Comparison of ENCODE assay signal across 8 cellular contexts in the genomic region with DNA sequence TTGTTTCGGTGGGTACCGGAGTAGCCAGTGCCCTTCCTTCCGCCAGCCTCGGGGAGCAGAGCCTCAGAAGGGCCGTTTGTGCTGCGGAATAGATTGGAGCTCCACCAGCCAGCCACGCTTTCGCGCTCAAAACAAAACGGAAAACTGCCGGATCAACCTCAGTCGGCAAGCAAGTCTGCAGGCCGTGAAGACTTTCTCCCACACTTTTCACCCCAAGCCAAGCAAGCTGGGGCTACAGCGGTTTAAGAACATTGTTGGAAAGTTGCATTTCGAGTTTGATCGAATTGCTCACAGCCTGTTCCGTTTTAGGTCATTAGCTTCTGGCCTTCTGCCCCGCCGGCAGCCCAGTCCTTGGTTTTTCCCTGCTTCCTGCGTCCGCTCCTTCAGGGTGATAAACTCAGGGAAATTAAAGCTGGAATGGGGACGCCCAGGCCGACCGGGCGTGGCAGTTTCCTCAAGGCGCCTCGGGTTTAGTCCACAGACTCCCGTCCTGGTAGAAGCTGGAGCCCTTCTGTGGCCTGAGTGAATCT. TPM values are rescaled to one million over a fixed set of nuclear protein-coding genes. Genes with fewer than 3 reads are reported as not detected.
DNase-seq lines count a peak whose midpoint lies in the region; ATAC-seq lines count a peak whose summit lies in the region.

No MANE protein-coding gene starts in this region.

- peaks cover 29% of the 10 kb centered on the region for H3K4me1 ChIP-seq in adipocyte (ENCODE audit: control insufficient read depth, insufficient read depth, low read length)

- H3K27me3 ChIP-seq in MG63 (no peaks in the 10 kb centered on the region), adipocyte (replicated peaks; ENCODE audit: control insufficient read depth, insufficient read depth, low read length) (peaks cover 59% of the 10 kb centered on the region)

- no peaks in the 10 kb centered on the region for H3K9me3 ChIP-seq in MG63
- H3K9me3 ChIP-seq in adipocyte (ENCODE audit: control insufficient read depth, low read length), result no peaks in the 10 kb centered on the region
- H3K9me3 ChIP-seq in iPS-18c (ENCODE audit: control insufficient read depth, insufficient read depth, low read length), result no peaks in the 10 kb centered on the region

- ATAC-seq in GM18868 (IDR thresholded peaks at IDR 0.05; ENCODE audit: unreplicated experiment) (no peak), GM19467 (IDR thresholded peaks at IDR 0.05; ENCODE audit: unreplicated experiment) (no peak), HG03175 (IDR thresholded peaks at IDR 0.05; ENCODE audit: unreplicated experiment) (no peak)

- H3K9ac ChIP-seq in adipocyte (ENCODE audit: low read length), result peak overlapping the region; percentile 41

- H3K4me3 ChIP-seq in MG63 (peak overlapping the region; percentile 62), adipocyte (ENCODE audit: low read length) (peak overlapping the region; percentile 82), iPS-18c (ENCODE audit: insufficient read depth, low read depth, low read length) (peak overlapping the region; percentile 61), skin epidermis (peak overlapping the region; percentile 49 to 76 (median 55))

- DNase-seq in EH (ENCODE audit: low read depth) (peak; percentile 36), MG63 (peak; percentile 47), adipocyte (ENCODE audit: low read depth) (peak; percentile 32)

- no peaks in the 10 kb centered on the region for H3K36me3 ChIP-seq in MG63
- H3K36me3 ChIP-seq in adipocyte (ENCODE audit: control insufficient read depth, insufficient read depth, low read length, severe bottlenecking), result no peaks in the 10 kb centered on the region

- H3K27ac ChIP-seq in skin epidermis, result no peak overlapping the region

RNA-seq across cellular contexts. Expression of a gene that starts 0.8 kb away (rescaled TPM):
- 0.39 and 0.89 TPM in 2 replicates for total RNA-seq in MG63 (2014; rRNA removed; shearing (Covaris generic); ENCODE audit: low replicate concordance)

RNA-seq across cellular contexts. Expression of a gene that starts 7.1 kb away (rescaled TPM):
- 7.1 TPM in 1 of 2 replicates, not detected in the other for total RNA-seq in MG63 (2014; rRNA removed; shearing (Covaris generic); ENCODE audit: low replicate concordance)
